In the genomic region with DNA sequence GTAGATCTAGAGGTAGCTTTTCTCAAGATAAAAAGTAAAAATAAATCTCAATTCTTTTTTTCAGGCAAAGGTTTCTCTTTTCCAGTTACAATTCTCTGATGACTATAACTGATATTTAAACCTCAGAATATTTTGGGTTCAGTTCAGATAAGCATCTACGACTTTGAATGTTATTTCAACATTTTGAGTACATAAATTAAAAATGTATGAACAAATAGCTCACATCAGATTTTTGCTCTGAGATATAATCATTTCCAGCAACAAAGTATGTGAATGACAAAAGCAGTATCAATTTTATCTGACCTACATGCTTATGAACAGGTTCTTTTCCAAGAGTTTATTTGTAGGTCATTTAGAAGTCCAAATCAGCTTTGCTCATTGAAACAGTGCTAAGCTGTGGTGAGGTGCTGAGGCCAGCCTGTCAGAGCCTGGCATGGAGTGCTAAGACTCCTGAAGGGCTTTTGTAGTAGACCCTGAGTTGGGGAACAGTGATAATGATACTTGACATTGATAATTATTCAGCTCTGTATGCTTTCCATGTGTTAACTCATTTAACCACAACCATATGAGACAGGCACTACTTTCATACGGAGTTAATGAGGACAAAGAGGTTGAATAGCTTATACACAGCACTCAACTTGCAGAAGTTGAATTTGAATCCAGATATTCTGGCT, we compare ENCODE assay signal across 15 cellular contexts.
"Had no signal": no experiment of that assay in that cellular context is flagged by ENCODE, and none has a peak within 500 bp of the region (broad histone marks: within the 10 kb centered on the region; RNA-seq: fewer than 3 reads in every experiment).

No MANE protein-coding gene starts in this region.

- H3K27ac Mint-ChIP-seq: activated CD4-positive, alpha-beta T cell treated with anti-CD3 and anti-CD28 coated beads, Interleukin-2, amount 10 ng/mL, durations not matched to agents 24 days and 14 days; activated naive CD4-positive, alpha-beta T cell treated with anti-CD3 and anti-CD28 coated beads for 36 hours; endodermal cell; naive thymus-derived CD4-positive, alpha-beta T cell; stimulated activated naive CD8-positive, alpha-beta T cell treated with anti-CD3 and anti-CD28 coated beads, Interleukin-15, Interleukin-2, amounts not matched to agents 100 ng/mL and 50 ng/mL, for 24 hours; T-cell had no signal

- H3K9me3 Mint-ChIP-seq: activated CD4-positive, alpha-beta T cell treated with anti-CD3 and anti-CD28 coated beads, Interleukin-2, amount 10 ng/mL, durations not matched to agents 24 days and 14 days; stimulated activated naive CD8-positive, alpha-beta T cell treated with anti-CD3 and anti-CD28 coated beads, Interleukin-15, Interleukin-2, amounts not matched to agents 100 ng/mL and 50 ng/mL, for 24 hours had no signal

- H3K27ac ChIP-seq: brain microvascular endothelial cell, tibial artery had no signal

- H3K4me1 Mint-ChIP-seq: activated CD4-positive, alpha-beta T cell treated with anti-CD3 and anti-CD28 coated beads, Interleukin-2, amount 10 ng/mL, durations not matched to agents 24 days and 14 days; naive thymus-derived CD4-positive, alpha-beta T cell had no signal

- DNase-seq: activated CD4-positive, alpha-beta T cell treated with anti-CD3 and anti-CD28 coated beads, Interleukin-2, amount 10 ng/mL, durations not matched to agents 24 days and 14 days; activated CD8-positive, alpha-beta memory T cell treated with anti-CD3 and anti-CD28 coated beads for 24 hours; activated naive CD4-positive, alpha-beta T cell treated with anti-CD3 and anti-CD28 coated beads for 36 hours; amniotic stem cell; brain microvascular endothelial cell; endodermal cell; glutamatergic neuron; naive thymus-derived CD4-positive, alpha-beta T cell; stimulated activated CD4-positive, alpha-beta T cell treated with anti-CD3 and anti-CD28 coated beads, Interleukin-2, amount 100 ng/mL, for 24 hours; T-cell; T1000; tibial artery had no signal

- H3K4me3 ChIP-seq: lung, tibial artery had no signal

- H3K27me3 Mint-ChIP-seq: stimulated activated naive CD8-positive, alpha-beta T cell treated with anti-CD3 and anti-CD28 coated beads, Interleukin-15, Interleukin-2, amounts not matched to agents 100 ng/mL and 50 ng/mL, for 24 hours; T-cell had no signal

- H3K4me3 Mint-ChIP-seq: activated CD4-positive, alpha-beta T cell treated with anti-CD3 and anti-CD28 coated beads, Interleukin-2, amount 10 ng/mL, durations not matched to agents 24 days and 14 days; activated naive CD4-positive, alpha-beta T cell treated with anti-CD3 and anti-CD28 coated beads for 36 hours; endodermal cell; naive thymus-derived CD4-positive, alpha-beta T cell; stimulated activated naive CD8-positive, alpha-beta T cell treated with anti-CD3 and anti-CD28 coated beads, Interleukin-15, Interleukin-2, amounts not matched to agents 100 ng/mL and 50 ng/mL, for 24 hours; T-cell had no signal

- H3K36me3 Mint-ChIP-seq: T-cell had no signal

- ATAC-seq: naive thymus-derived CD4-positive, alpha-beta T cell; sciatic nerve; T-cell had no signal
